1 cellular context compared by ENCODE assay signal in the genomic region with DNA sequence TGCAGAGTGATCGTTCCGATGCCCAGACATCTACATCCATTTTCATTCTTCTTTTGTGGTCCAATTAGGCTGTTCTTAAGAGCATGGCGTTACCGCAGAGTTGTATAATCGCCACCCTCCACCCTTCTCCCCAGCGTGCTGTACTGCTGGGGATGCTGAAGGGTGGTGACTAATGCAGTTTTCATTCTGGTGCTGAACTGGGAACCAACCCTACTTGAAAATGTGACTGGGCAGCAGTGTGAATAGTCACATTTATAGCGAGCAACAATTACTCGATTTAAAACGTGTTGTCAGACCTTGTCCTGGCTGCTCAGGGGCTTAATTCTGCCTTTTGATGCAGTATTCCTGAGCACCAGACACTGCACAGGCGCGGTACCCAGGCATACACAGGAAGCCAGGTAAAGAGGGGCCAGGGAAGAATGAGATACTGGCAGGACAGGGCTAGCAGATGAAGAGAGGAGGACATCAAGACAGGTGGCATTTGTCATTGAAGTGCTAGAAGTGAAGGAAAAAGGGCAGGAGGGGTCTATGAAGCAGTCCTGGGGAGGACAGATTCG.
TF ChIP-seq lines count a peak whose summit lies in the region.

No MANE protein-coding gene starts in this region.

TF ChIP-seq in GM23338, 12 proteins besides CTCF, POLR2A, EP300 and RAD21 (continued from another document):
- TF ChIP-seq, protein P1, sequence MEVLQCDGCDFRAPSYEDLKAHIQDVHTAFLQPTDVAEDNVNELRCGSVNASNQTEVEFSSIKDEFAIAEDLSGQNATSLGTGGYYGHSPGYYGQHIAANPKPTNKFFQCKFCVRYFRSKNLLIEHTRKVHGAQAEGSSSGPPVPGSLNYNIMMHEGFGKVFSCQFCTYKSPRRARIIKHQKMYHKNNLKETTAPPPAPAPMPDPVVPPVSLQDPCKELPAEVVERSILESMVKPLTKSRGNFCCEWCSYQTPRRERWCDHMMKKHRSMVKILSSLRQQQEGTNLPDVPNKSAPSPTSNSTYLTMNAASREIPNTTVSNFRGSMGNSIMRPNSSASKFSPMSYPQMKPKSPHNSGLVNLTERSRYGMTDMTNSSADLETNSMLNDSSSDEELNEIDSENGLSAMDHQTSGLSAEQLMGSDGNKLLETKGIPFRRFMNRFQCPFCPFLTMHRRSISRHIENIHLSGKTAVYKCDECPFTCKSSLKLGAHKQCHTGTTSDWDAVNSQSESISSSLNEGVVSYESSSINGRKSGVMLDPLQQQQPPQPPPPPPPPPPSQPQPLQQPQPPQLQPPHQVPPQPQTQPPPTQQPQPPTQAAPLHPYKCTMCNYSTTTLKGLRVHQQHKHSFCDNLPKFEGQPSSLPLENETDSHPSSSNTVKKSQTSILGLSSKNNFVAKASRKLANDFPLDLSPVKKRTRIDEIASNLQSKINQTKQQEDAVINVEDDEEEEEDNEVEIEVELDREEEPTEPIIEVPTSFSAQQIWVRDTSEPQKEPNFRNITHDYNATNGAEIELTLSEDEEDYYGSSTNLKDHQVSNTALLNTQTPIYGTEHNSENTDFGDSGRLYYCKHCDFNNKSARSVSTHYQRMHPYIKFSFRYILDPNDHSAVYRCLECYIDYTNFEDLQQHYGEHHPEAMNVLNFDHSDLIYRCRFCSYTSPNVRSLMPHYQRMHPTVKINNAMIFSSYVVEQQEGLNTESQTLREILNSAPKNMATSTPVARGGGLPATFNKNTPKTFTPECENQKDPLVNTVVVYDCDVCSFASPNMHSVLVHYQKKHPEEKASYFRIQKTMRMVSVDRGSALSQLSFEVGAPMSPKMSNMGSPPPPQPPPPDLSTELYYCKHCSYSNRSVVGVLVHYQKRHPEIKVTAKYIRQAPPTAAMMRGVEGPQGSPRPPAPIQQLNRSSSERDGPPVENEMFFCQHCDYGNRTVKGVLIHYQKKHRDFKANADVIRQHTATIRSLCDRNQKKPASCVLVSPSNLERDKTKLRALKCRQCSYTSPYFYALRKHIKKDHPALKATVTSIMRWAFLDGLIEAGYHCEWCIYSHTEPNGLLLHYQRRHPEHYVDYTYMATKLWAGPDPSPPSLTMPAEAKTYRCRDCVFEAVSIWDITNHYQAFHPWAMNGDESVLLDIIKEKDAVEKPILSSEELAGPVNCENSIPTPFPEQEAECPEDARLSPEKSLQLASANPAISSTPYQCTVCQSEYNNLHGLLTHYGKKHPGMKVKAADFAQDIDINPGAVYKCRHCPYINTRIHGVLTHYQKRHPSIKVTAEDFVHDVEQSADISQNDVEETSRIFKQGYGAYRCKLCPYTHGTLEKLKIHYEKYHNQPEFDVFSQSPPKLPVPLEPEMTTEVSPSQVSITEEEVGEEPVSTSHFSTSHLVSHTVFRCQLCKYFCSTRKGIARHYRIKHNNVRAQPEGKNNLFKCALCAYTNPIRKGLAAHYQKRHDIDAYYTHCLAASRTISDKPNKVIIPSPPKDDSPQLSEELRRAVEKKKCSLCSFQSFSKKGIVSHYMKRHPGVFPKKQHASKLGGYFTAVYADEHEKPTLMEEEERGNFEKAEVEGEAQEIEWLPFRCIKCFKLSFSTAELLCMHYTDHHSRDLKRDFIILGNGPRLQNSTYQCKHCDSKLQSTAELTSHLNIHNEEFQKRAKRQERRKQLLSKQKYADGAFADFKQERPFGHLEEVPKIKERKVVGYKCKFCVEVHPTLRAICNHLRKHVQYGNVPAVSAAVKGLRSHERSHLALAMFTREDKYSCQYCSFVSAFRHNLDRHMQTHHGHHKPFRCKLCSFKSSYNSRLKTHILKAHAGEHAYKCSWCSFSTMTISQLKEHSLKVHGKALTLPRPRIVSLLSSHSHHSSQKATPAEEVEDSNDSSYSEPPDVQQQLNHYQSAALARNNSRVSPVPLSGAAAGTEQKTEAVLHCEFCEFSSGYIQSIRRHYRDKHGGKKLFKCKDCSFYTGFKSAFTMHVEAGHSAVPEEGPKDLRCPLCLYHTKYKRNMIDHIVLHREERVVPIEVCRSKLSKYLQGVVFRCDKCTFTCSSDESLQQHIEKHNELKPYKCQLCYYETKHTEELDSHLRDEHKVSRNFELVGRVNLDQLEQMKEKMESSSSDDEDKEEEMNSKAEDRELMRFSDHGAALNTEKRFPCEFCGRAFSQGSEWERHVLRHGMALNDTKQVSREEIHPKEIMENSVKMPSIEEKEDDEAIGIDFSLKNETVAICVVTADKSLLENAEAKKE (CRISPR knock-in tag; IDR thresholded peaks at IDR 0.05): no peak
- TF ChIP-seq EZH2 (IDR thresholded peaks at IDR 0.05; ENCODE audit: low read depth, unreplicated experiment): no peak
- TF ChIP-seq EZH2phosphoT487 (IDR thresholded peaks at IDR 0.05; ENCODE audit: unreplicated experiment): no peak
- no peak for TF ChIP-seq POLR2AphosphoS5 (IDR thresholded peaks at IDR 0.05; ENCODE audit: low read depth)
